7 cellular contexts compared by ENCODE assay signal in the genomic region with DNA sequence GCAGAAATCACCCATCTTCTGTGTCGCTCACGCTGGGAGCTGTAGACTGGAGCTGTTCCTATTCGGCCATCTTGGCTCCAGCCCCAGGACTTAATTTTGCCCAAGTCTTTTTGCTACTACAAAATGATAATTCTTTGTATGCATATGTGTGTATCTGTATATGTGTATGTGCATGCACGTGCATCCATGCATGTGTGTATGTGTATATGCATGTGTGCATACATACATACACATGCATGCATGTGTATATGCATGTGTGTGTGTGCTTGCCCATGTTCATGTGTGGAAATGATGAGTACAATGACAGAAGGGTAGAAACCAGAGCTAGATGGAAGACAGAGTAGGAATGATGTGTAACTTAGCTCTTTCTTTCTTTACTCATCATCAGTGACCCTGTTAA.
"Had no signal": no experiment of that assay in that cellular context is flagged by ENCODE, and none has a peak within 500 bp of the region (broad histone marks: within the 10 kb centered on the region; RNA-seq: fewer than 3 reads in every experiment).

No MANE protein-coding gene starts in this region.

- H3K9ac ChIP-seq: GM23248 had no signal

- H2AFZ ChIP-seq: GM23248 had no signal

- H3K27ac ChIP-seq: GM23248 had no signal

- DNase-seq: GM23248, GOT3, H9, HCEC 1CT, KG1 had no signal

- H3K4me3 ChIP-seq: GM23248 had no signal

- FAIRE-seq: H54, HTR-8/SVneo had no signal
